ENCODE assay signal across 8 cellular contexts in the genomic region with DNA sequence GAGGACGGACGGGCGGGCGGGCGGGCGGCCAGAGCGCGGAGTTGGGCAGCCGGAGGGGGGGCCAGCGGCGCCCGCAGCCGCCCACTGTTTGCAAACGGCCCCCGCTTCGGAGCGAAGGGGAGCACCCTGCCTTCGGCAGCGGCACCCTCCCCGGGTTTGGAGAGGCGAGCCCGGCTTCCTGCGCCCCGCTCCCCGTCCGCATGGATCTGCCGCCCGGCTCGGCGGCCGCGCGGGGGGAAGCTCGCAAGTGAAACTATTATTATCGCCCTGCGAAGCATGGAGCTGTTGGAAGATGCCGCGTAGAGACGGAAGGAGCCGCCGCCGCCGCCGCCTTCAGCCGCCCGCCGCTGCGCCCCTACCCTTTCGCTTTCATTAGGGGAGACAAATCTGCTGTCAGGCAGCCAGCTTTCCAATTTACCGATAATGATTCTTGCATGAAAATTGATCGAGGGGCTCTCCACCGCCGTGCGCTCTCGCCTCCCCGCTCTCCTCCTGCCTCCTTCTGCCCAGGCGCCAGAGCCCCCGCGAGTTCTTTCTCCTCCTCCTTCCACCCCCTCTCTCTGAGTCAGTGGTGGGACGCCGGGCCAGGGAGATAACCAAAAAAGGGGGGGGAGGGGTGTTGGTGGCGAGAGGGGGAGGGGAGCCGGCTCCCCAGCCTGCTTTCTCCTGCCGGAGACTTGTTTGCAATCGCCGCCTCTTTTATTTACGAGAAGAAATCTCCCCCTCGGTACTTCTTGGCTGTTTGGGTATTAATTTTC. TPM values are rescaled to one million over a fixed set of nuclear protein-coding genes. Genes with fewer than 3 reads are reported as not detected.
DNase-seq lines count a peak whose midpoint lies in the region; ATAC-seq, FAIRE-seq and TF ChIP-seq lines count a peak whose summit lies in the region.

No MANE protein-coding gene starts in this region.

- H3K4me3 ChIP-seq in A673 (ENCODE audit: low read depth, low read length, poor library complexity, severe bottlenecking) (peak overlapping the region; percentile 89), H7 (ENCODE audit: insufficient read depth, low read depth, low read length) (peak overlapping the region; percentile 70), pancreas (peak overlapping the region; percentile 71 to 86 (median 80)), aorta (ENCODE audit: low read length in 2 of 2) (peak overlapping the region; percentile 74 to 83)

- DNase-seq in A673 (ENCODE audit: low spot score) = peak; percentile 78
- DNase-seq in H7 = peak; percentile 94
- peak; percentile 81 for DNase-seq in RPMI7951 (ENCODE audit: low read depth)
- peak; percentile 60 for DNase-seq in activated gamma-delta T cell treated with anti-CD3 and anti-CD28 coated beads, Interleukin-2, amount 50 U/mL, for 16 hours (ENCODE audit: low read depth)
- DNase-seq in foreskin melanocyte = peak; percentile 45
- peak; percentile 50 to 81 (median 74) for DNase-seq in pancreas
- peak; percentile 84 to 92 for DNase-seq in aorta

- H3K36me3 ChIP-seq in A673 (ENCODE audit: insufficient read depth, low read length, poor library complexity, severe bottlenecking) (no peaks in the 10 kb centered on the region), H7 (replicated peaks; ENCODE audit: control insufficient read depth, insufficient read depth, low read length) (no peaks in the 10 kb centered on the region), pancreas (no peaks in the 10 kb centered on the region), aorta (ENCODE audit: control insufficient read depth in 1 of 2, insufficient read depth in 2 of 2, low read length in 1 of 2) (no peaks in the 10 kb centered on the region)

- CTCF ChIA-PET in A673 (lab: Charles Lee) = interaction anchor here (0.8 to 1.2 kb wide), 5 partner anchors 61 to 440 kb away, joined by 3 to 6 read pairs (median 4); no protein-coding TSS in a partner anchor

- H3K27me3 ChIP-seq in A673 (replicated peaks; ENCODE audit: insufficient read depth, low read depth, low read length, poor library complexity) = no peaks in the 10 kb centered on the region
- no peaks in the 10 kb centered on the region; the same call in 1 of the 2 replicates for H3K27me3 ChIP-seq in H7 (ENCODE audit: control insufficient read depth, insufficient read depth, low read length)
- no peaks in the 10 kb centered on the region for H3K27me3 ChIP-seq in pancreas
- H3K27me3 ChIP-seq in aorta (ENCODE audit: control insufficient read depth in 1 of 2, insufficient read depth in 2 of 2, low read length in 1 of 2) = no peaks in the 10 kb centered on the region

- POLR2A ChIA-PET in A673 (lab: Charles Lee; ENCODE audit: low non-redundant PET) = interaction anchor here (1.3 kb wide), 1 partner anchor 31 kb away, joined by 4 read pairs; no protein-coding TSS in a partner anchor

- WGBS in pancreas, 2 donors = 0% methylated on average over 45 to 64 of the region's 68 CpGs
- 0% methylated on average over 60 to 68 of the region's 68 CpGs for WGBS in aorta, 2 donors

- intact Hi-C loops in A673 (cut with micrococcal nuclease; ENCODE audit: unreplicated experiment) (loop anchor here (2.0 to 5.0 kb wide), 2 partner anchors 56 to 133 kb away; no protein-coding TSS in a partner anchor), pancreas (cut with DNase I) (no loop called here), aorta (cut with DNase I) (loop anchor here (1.0 to 10.0 kb wide), 4 partner anchors 40 to 90 kb away; no protein-coding TSS in a partner anchor)

- ATAC-seq in pancreas = peak; percentile 25 to 41 (median 31)
- peak; percentile 70 for ATAC-seq in aorta (ENCODE audit: low FRiP score)
- ATAC-seq in GM19328 (IDR thresholded peaks at IDR 0.05; ENCODE audit: unreplicated experiment) = no peak

- H3K9me3 ChIP-seq in A673 (ENCODE audit: low read depth, low read length, poor library complexity, severe bottlenecking) (no peaks in the 10 kb centered on the region), pancreas (no peaks in the 10 kb centered on the region), aorta (ENCODE audit: control insufficient read depth, low read length) (no peaks in the 10 kb centered on the region)

- TF ChIP-seq CTCF in A673 (conservative IDR thresholded peaks at IDR 0.05; ENCODE audit: low read depth, low read length) = no peak
- no peak for TF ChIP-seq CTCF in pancreas (IDR thresholded peaks at IDR 0.05)

- BruUV-seq in A673 (replicated peaks; lab: Mats Ljungman, UMichigan) = no TSS peak

- peak overlapping the region; percentile 73 for H3K27ac ChIP-seq in A673 (ENCODE audit: low read depth, low read length, poor library complexity, severe bottlenecking)
- peak overlapping the region; percentile 76 to 96 (median 88) for H3K27ac ChIP-seq in pancreas
- peak overlapping the region in 1 of 2 donors; percentile 55 for H3K27ac ChIP-seq in aorta (ENCODE audit: low read depth in 1 of 2, low read length in 2 of 2)

- no peak for FAIRE-seq in pancreas (lab: Jason Lieb, UNC)

- H3K4me1 ChIP-seq in A673 (ENCODE audit: insufficient read depth, low read length, poor library complexity, severe bottlenecking) (peaks cover 23% of the 10 kb centered on the region), pancreas (peaks cover 10 to 21% (median 13%) of the 10 kb centered on the region in 3 donors), aorta (ENCODE audit: control insufficient read depth in 1 of 2, insufficient read depth in 2 of 2, low read length in 2 of 2) (no peaks in the 10 kb centered on the region)

RNA-seq across cellular contexts. Expression of gene GSE1, which starts 58.2 kb away (rescaled TPM):
- total RNA-seq in A673 (2021) (64.2 and 72.4 TPM in 2 replicates), pancreas (10 to 100 TPM; 32.0 to 50.3 (median 41.9) TPM), aorta (100 to 1,000 TPM in 1 of 2 donors, 10 to 100 TPM in 1; 59.7 to 111 TPM)
- total RNA-seq in H7 (2014; rRNA removed; shearing (Covaris generic)) = 52.5 and 73.6 TPM in 2 replicates
- 7.0 and 10.1 TPM in 2 replicates for total RNA-seq in RPMI7951 (2014; rRNA removed; shearing (Covaris generic))
- polyA plus RNA-seq in pancreas (10 to 100 TPM; 32.9 to 61.5 TPM), aorta (10 to 100 TPM in 1 of 2 donors, 1 to 10 TPM in 1; 3.9 to 11.7 TPM)

Comparison
In these comparisons a context has a peak if more than half of its experiments do, and no peak if none do; other contexts are left out.
1. intact Hi-C loops: an anchor here in A673 (2.0 to 5.0 kb wide) and aorta (1.0 to 10.0 kb wide); none called in pancreas.